16 cellular contexts compared by ENCODE assay signal in genomic region chr1:15691434-15692032, GRCh38. TPM values are rescaled to one million over a fixed set of nuclear protein-coding genes. Genes with fewer than 3 reads are reported as not detected.
A peak's percentile ranks its signal among the peaks of the same experiment; 100 is the strongest.
DNase-seq lines count a peak whose midpoint lies in the region; ATAC-seq, FAIRE-seq and TF ChIP-seq lines count a peak whose summit lies in the region.
"Had no signal": no experiment of that assay in that cellular context is flagged by ENCODE, and none has a peak within 500 bp of the region (broad histone marks: within the 10 kb centered on the region; RNA-seq: fewer than 3 reads in every experiment).

No MANE protein-coding gene starts in this region.

- no peak for TF ChIP-seq EP300 in transverse colon (IDR thresholded peaks at IDR 0.05; ENCODE audit: low read depth)

- H3K27me3 Mint-ChIP-seq in CD4-positive, CD25-positive, alpha-beta regulatory T cell = peaks cover 4% of the 10 kb centered on the region
- H3K27me3 Mint-ChIP-seq in astrocyte (ENCODE audit: low read depth, unreplicated experiment) (no peaks in the 10 kb centered on the region), progenitor cell of endocrine pancreas (no peaks in the 10 kb centered on the region)
- H3K27me3 Mint-ChIP-seq: activated naive CD8-positive, alpha-beta T cell treated with anti-CD3 and anti-CD28 coated beads for 36 hours had no signal

- peaks cover 10% of the 10 kb centered on the region for H3K36me3 Mint-ChIP-seq in CD4-positive, CD25-positive, alpha-beta regulatory T cell
- H3K36me3 Mint-ChIP-seq in astrocyte (ENCODE audit: low read depth, unreplicated experiment) (peaks cover 15% of the 10 kb centered on the region), progenitor cell of endocrine pancreas (ENCODE audit: insufficient read depth) (peaks cover 8% of the 10 kb centered on the region)

- H3K9ac ChIP-seq in astrocyte (ENCODE audit: low read length) = no peak overlapping the region

- peak overlapping the region in 1 of 4 donors; percentile 24 for H3K4me3 Mint-ChIP-seq in CD4-positive, CD25-positive, alpha-beta regulatory T cell
- H3K4me3 Mint-ChIP-seq in astrocyte (ENCODE audit: unreplicated experiment) = no peak overlapping the region
- no peak overlapping the region for H3K4me3 Mint-ChIP-seq in progenitor cell of endocrine pancreas (ENCODE audit: low read depth)
- H3K4me3 Mint-ChIP-seq: activated naive CD8-positive, alpha-beta T cell treated with anti-CD3 and anti-CD28 coated beads for 36 hours had no signal

- H3K4me3 ChIP-seq in CD4-positive, CD25-positive, alpha-beta regulatory T cell (ENCODE audit: low read depth, low read length) = no peak overlapping the region
- H3K4me3 ChIP-seq in astrocyte (ENCODE audit: insufficient read depth, low read depth, low read length) = no peak overlapping the region
- H3K4me3 ChIP-seq in left ventricle myocardium inferior = no peak overlapping the region
- H3K4me3 ChIP-seq in transverse colon = no peak overlapping the region

- no peak overlapping the region for H3K27ac ChIP-seq in CD4-positive, CD25-positive, alpha-beta regulatory T cell (ENCODE audit: insufficient read depth, low read length, poor library complexity, severe bottlenecking)
- no peak overlapping the region for H3K27ac ChIP-seq in astrocyte (ENCODE audit: low read depth, low read length)
- peak overlapping the region; percentile 67 for H3K27ac ChIP-seq in left ventricle myocardium inferior (replicated peaks)
- no peak overlapping the region for H3K27ac ChIP-seq in transverse colon
- H3K27ac ChIP-seq: neutrophil had no signal

- TF ChIP-seq POLR2A in transverse colon (IDR thresholded peaks at IDR 0.05) = no peak

- WGBS in transverse colon (ENCODE audit: low coverage in 1 of 2), 2 donors = 67 to 73% methylated on average over 6 to 11 of the region's 11 CpGs

- H3K4me1 Mint-ChIP-seq in CD4-positive, CD25-positive, alpha-beta regulatory T cell = peaks cover 15 to 59% (median 22%) of the 10 kb centered on the region in 4 donors
- H3K4me1 Mint-ChIP-seq in astrocyte (ENCODE audit: low read depth, unreplicated experiment) (peaks cover 6% of the 10 kb centered on the region), progenitor cell of endocrine pancreas (ENCODE audit: low read depth) (peaks cover 6% of the 10 kb centered on the region)

- H3K9me3 Mint-ChIP-seq in CD4-positive, CD25-positive, alpha-beta regulatory T cell = peaks cover 0 to 3% (median 0%) of the 10 kb centered on the region in 7 donors
- no peaks in the 10 kb centered on the region for H3K9me3 Mint-ChIP-seq in astrocyte (ENCODE audit: unreplicated experiment)
- H3K9me3 Mint-ChIP-seq in progenitor cell of endocrine pancreas (ENCODE audit: low read depth) = no peaks in the 10 kb centered on the region
- H3K9me3 Mint-ChIP-seq: activated naive CD8-positive, alpha-beta T cell treated with anti-CD3 and anti-CD28 coated beads for 36 hours had no signal

- in situ Hi-C loops in transverse colon (cut with MboI; ENCODE audit: low pct_ligation_motif_present in 1 of 4, low pct_unique_long_range_greater_than_20kb in 1 of 4, low sequenced_read_pairs in 3 of 4) = no loop called here

- no peak for FAIRE-seq in astrocyte (lab: Jason Lieb, UNC)

- no peak overlapping the region for H3K4me2 ChIP-seq in astrocyte (ENCODE audit: low read length)

- DNase-seq in CD4-positive, CD25-positive, alpha-beta regulatory T cell = no peak
- no peak for DNase-seq in astrocyte (ENCODE audit: low read depth)
- DNase-seq in left ventricle myocardium inferior = peak; percentile 59
- no peak for DNase-seq in progenitor cell of endocrine pancreas (ENCODE audit: low spot score, unreplicated experiment)
- DNase-seq in DMS153 (lab: John Stamatoyannopoulos, UW) = no peak
- no peak for DNase-seq in retina
- no peak for DNase-seq in transverse colon
- DNase-seq: activated CD8-positive, alpha-beta memory T cell treated with anti-CD3 and anti-CD28 coated beads for 24 hours; activated naive CD8-positive, alpha-beta T cell treated with anti-CD3 and anti-CD28 coated beads for 36 hours; cortex of kidney; NCI-H446 treated with DMSO at 0.1 percent for 48 hours had no signal

- no peak overlapping the region for H2AFZ ChIP-seq in astrocyte (ENCODE audit: low read depth, low read length)

- no peaks in the 10 kb centered on the region for H3K9me3 ChIP-seq in CD4-positive, CD25-positive, alpha-beta regulatory T cell (ENCODE audit: control insufficient read depth in 2 of 2, low read length in 2 of 2)
- no peaks in the 10 kb centered on the region for H3K9me3 ChIP-seq in astrocyte (ENCODE audit: insufficient read depth, low read depth, low read length)
- H3K9me3 ChIP-seq in left ventricle myocardium inferior (replicated peaks) = no peaks in the 10 kb centered on the region
- no peaks in the 10 kb centered on the region for H3K9me3 ChIP-seq in transverse colon
- H3K9me3 ChIP-seq: neutrophil had no signal

- peaks cover 92% of the 10 kb centered on the region for H3K79me2 ChIP-seq in astrocyte (ENCODE audit: insufficient read depth, low read length)

- intact Hi-C loops in left ventricle myocardium inferior (cut with micrococcal nuclease) (no loop called here), transverse colon (cut with DNase I; ENCODE audit: low total_unique reads) (no loop called here)

- ATAC-seq in CD4-positive, CD25-positive, alpha-beta regulatory T cell (ENCODE audit: low read depth in 2 of 2) = no peak
- no peak for ATAC-seq in GM21529 (IDR thresholded peaks at IDR 0.05; ENCODE audit: unreplicated experiment)

- H3K36me3 ChIP-seq in CD4-positive, CD25-positive, alpha-beta regulatory T cell (ENCODE audit: control insufficient read depth, insufficient read depth, low read length) = peaks cover 4% of the 10 kb centered on the region
- H3K36me3 ChIP-seq in astrocyte (ENCODE audit: insufficient read depth, low read length) (no peaks in the 10 kb centered on the region), left ventricle myocardium inferior (peaks cover 3% of the 10 kb centered on the region), transverse colon (no peaks in the 10 kb centered on the region)

- H4K20me1 ChIP-seq in astrocyte (ENCODE audit: insufficient read depth, low read length) = peaks cover 80% of the 10 kb centered on the region

- peaks cover 9% of the 10 kb centered on the region for H3K4me1 ChIP-seq in CD4-positive, CD25-positive, alpha-beta regulatory T cell (ENCODE audit: control insufficient read depth, insufficient read depth, low read length, poor library complexity, severe bottlenecking)
- H3K4me1 ChIP-seq in astrocyte (ENCODE audit: insufficient read depth, low read length) = no peaks in the 10 kb centered on the region
- H3K4me1 ChIP-seq in left ventricle myocardium inferior = peaks cover 62% of the 10 kb centered on the region
- peaks cover 0 to 17% (median 2%) of the 10 kb centered on the region in 4 donors for H3K4me1 ChIP-seq in transverse colon

- TF ChIP-seq CTCF in astrocyte (IDR thresholded peaks at IDR 0.05; ENCODE audit: insufficient read depth, low read depth, low read length) (no peak), left ventricle myocardium inferior (IDR thresholded peaks at IDR 0.05; ENCODE audit: borderline replicate concordance) (no peak), progenitor cell of endocrine pancreas (IDR thresholded peaks at IDR 0.05; ENCODE audit: unreplicated experiment) (no peak), transverse colon (IDR thresholded peaks at IDR 0.05) (no peak)

- peak overlapping the region in 2 of 3 donors; percentile 49 to 86 for H3K27ac Mint-ChIP-seq in CD4-positive, CD25-positive, alpha-beta regulatory T cell
- H3K27ac Mint-ChIP-seq in astrocyte (ENCODE audit: unreplicated experiment) = peak overlapping the region; percentile 34
- peak overlapping the region; percentile 41 for H3K27ac Mint-ChIP-seq in progenitor cell of endocrine pancreas

- H3K27me3 ChIP-seq in CD4-positive, CD25-positive, alpha-beta regulatory T cell (ENCODE audit: control insufficient read depth, insufficient read depth, low read length) = no peaks in the 10 kb centered on the region
- H3K27me3 ChIP-seq in astrocyte (ENCODE audit: insufficient read depth, low read length) (no peaks in the 10 kb centered on the region), left ventricle myocardium inferior (ENCODE audit: low read depth) (no peaks in the 10 kb centered on the region), transverse colon (no peaks in the 10 kb centered on the region)
- H3K27me3 ChIP-seq: neutrophil had no signal

RNA-seq across cellular contexts. Expression of gene PLEKHM2, which starts 7.4 kb away (rescaled TPM):
- 71.8 TPM for total RNA-seq in CD4-positive, CD25-positive, alpha-beta regulatory T cell
- polyA plus RNA-seq in CD4-positive, CD25-positive, alpha-beta regulatory T cell = 1 to 10 TPM; 3.2 to 5.0 (median 3.7) TPM
- total RNA-seq in astrocyte (46.4 and 48.3 TPM in 2 replicates), left ventricle myocardium inferior (90.3 TPM), progenitor cell of endocrine pancreas (60.1 and 70.4 TPM in 2 replicates), transverse colon (10 to 100 TPM; 27.7 to 40.3 (median 33.0) TPM)

RNA-seq across cellular contexts. Expression of gene SLC25A34, which starts 44.5 kb away (rescaled TPM):
- 1.8 TPM for total RNA-seq in CD4-positive, CD25-positive, alpha-beta regulatory T cell
- not detected for polyA plus RNA-seq in CD4-positive, CD25-positive, alpha-beta regulatory T cell
- total RNA-seq in astrocyte (0.73 and 1.0 TPM in 2 replicates), left ventricle myocardium inferior (34.0 TPM), progenitor cell of endocrine pancreas (5.5 and 6.0 TPM in 2 replicates), transverse colon (10 to 100 TPM; 12.9 to 73.3 (median 36.2) TPM)
- total RNA-seq: HT-29 had no signal

RNA-seq across cellular contexts. Expression of gene TMEM82, which starts 50.8 kb away (rescaled TPM):
- not detected for total RNA-seq in CD4-positive, CD25-positive, alpha-beta regulatory T cell
- not detected for polyA plus RNA-seq in CD4-positive, CD25-positive, alpha-beta regulatory T cell
- not detected in 2 replicates for total RNA-seq in astrocyte
- not detected for total RNA-seq in left ventricle myocardium inferior
- total RNA-seq in progenitor cell of endocrine pancreas = 0.44 and 1.4 TPM in 2 replicates
- total RNA-seq in transverse colon = 10 to 100 TPM in 3 of 4 donors, 1 to 10 TPM in 1; 1.8 to 30.3 (median 19.2) TPM
- total RNA-seq: activated naive CD8-positive, alpha-beta T cell treated with anti-CD3 and anti-CD28 coated beads for 36 hours; Daoy; H4; HT-29 had no signal
